In genomic region chr19:6888967-6889366, GRCh38 we compare ENCODE assay signal across 22 cellular contexts. TPM values are rescaled to one million over a fixed set of nuclear protein-coding genes. Genes with fewer than 3 reads are reported as not detected.
DNase-seq lines count a peak whose midpoint lies in the region; ATAC-seq, FAIRE-seq and TF ChIP-seq lines count a peak whose summit lies in the region.
"Had no signal": no experiment of that assay in that cellular context is flagged by ENCODE, and none has a peak within 500 bp of the region (broad histone marks: within the 10 kb centered on the region; RNA-seq: fewer than 3 reads in every experiment).

No MANE protein-coding gene starts in this region.

- peaks cover 14% of the 10 kb centered on the region for H3K36me3 Mint-ChIP-seq in activated CD8-positive, alpha-beta memory T cell treated with anti-CD3 and anti-CD28 coated beads, Interleukin-2, amount 10 ng/mL, durations not matched to agents 7 days and 5 days
- peaks cover under 1% of the 10 kb centered on the region in 2 donors for H3K36me3 Mint-ChIP-seq in CD4-positive, alpha-beta memory T cell
- H3K36me3 Mint-ChIP-seq in glutamatergic neuron (ENCODE audit: unreplicated experiment), result peaks cover 19% of the 10 kb centered on the region
- H3K36me3 Mint-ChIP-seq in endodermal cell (ENCODE audit: low read depth), result peaks cover 3% of the 10 kb centered on the region

- H3K27ac ChIP-seq in CD4-positive, alpha-beta memory T cell (ENCODE audit: low read depth, low read length), result no peak overlapping the region
- no peak overlapping the region for H3K27ac ChIP-seq in endodermal cell (ENCODE audit: low read depth, low read length)
- H3K27ac ChIP-seq: KMS-11, PC-9, SJCRH30 had no signal

- TF ChIP-seq CTCF in glutamatergic neuron (IDR thresholded peaks at IDR 0.05; ENCODE audit: partially characterized antibody, unreplicated experiment), result no peak
- TF ChIP-seq CTCF in endodermal cell (conservative IDR thresholded peaks at IDR 0.05), result no peak

- no peaks in the 10 kb centered on the region for H3K36me3 ChIP-seq in CD4-positive, alpha-beta memory T cell (ENCODE audit: insufficient read depth, low read length)
- no peaks in the 10 kb centered on the region for H3K36me3 ChIP-seq in endodermal cell (ENCODE audit: control insufficient read depth, insufficient read depth, low read length)
- H3K36me3 ChIP-seq: SJCRH30 had no signal

- FAIRE-seq in HTR-8/SVneo (lab: Jason Lieb, UNC), result peak; percentile 84
- no peak for FAIRE-seq in frontal cortex (lab: Jason Lieb, UNC)
- FAIRE-seq: GM19239 had no signal

- H3K9me3 ChIP-seq in CD4-positive, alpha-beta memory T cell (ENCODE audit: control insufficient read depth in 1 of 2, low read length in 2 of 2), result no peaks in the 10 kb centered on the region
- peaks cover 68% of the 10 kb centered on the region for H3K9me3 ChIP-seq in endodermal cell (ENCODE audit: control insufficient read depth, low read length)
- H3K9me3 ChIP-seq: Caco-2, SJCRH30 had no signal

- intact Hi-C loops in CD4-positive, alpha-beta memory T cell (cut with micrococcal nuclease), result no loop called here

- no peak for ATAC-seq in activated CD8-positive, alpha-beta memory T cell treated with anti-CD3 and anti-CD28 coated beads, Interleukin-2, amount 10 ng/mL, durations not matched to agents 7 days and 5 days

- CTCF ChIA-PET in activated CD8-positive, alpha-beta memory T cell treated with anti-CD3 and anti-CD28 coated beads, Interleukin-2, amount 10 ng/mL, durations not matched to agents 7 days and 5 days (lab: Charles Lee), result no interaction called here
- CTCF ChIA-PET in CD4-positive, alpha-beta memory T cell (lab: Charles Lee; ENCODE audit: partially characterized antibody), result interaction anchor here (0.7 to 2.9 kb wide), 5 partner anchors 22 to 210 kb away, joined by 3 to 51 read pairs (median 4); no protein-coding TSS in a partner anchor

- no peaks in the 10 kb centered on the region for H3K27me3 ChIP-seq in CD4-positive, alpha-beta memory T cell (ENCODE audit: insufficient read depth, low read length)
- H3K27me3 ChIP-seq in endodermal cell (ENCODE audit: control insufficient read depth, insufficient read depth, low read length, poor library complexity, severe bottlenecking), result no peaks in the 10 kb centered on the region
- H3K27me3 ChIP-seq: SJCRH30 had no signal

- H3K27me3 Mint-ChIP-seq in activated CD8-positive, alpha-beta memory T cell treated with anti-CD3 and anti-CD28 coated beads, Interleukin-2, amount 10 ng/mL, durations not matched to agents 7 days and 5 days, result no peaks in the 10 kb centered on the region
- no peaks in the 10 kb centered on the region for H3K27me3 Mint-ChIP-seq in CD4-positive, alpha-beta memory T cell
- H3K27me3 Mint-ChIP-seq in glutamatergic neuron (ENCODE audit: unreplicated experiment) (peaks cover 3% of the 10 kb centered on the region), endodermal cell (ENCODE audit: insufficient read depth) (peaks cover 3% of the 10 kb centered on the region)

- H3K4me3 ChIP-seq in CD4-positive, alpha-beta memory T cell (ENCODE audit: low read length in 2 of 2), result no peak overlapping the region
- no peak overlapping the region for H3K4me3 ChIP-seq in endodermal cell (ENCODE audit: low read length)
- H3K4me3 ChIP-seq: PC-9, SJCRH30 had no signal

- peaks cover 69% of the 10 kb centered on the region for H3K4me1 ChIP-seq in CD4-positive, alpha-beta memory T cell (ENCODE audit: insufficient read depth, low read length)
- H3K4me1 ChIP-seq in endodermal cell (ENCODE audit: control insufficient read depth, insufficient read depth, low read length), result no peaks in the 10 kb centered on the region
- H3K4me1 ChIP-seq: Caco-2, SJCRH30 had no signal

- peaks cover 45% of the 10 kb centered on the region for H3K4me1 Mint-ChIP-seq in activated CD8-positive, alpha-beta memory T cell treated with anti-CD3 and anti-CD28 coated beads, Interleukin-2, amount 10 ng/mL, durations not matched to agents 7 days and 5 days
- peaks cover 56 to 75% (median 67%) of the 10 kb centered on the region in 4 donors for H3K4me1 Mint-ChIP-seq in CD4-positive, alpha-beta memory T cell
- H3K4me1 Mint-ChIP-seq in glutamatergic neuron (ENCODE audit: low read depth, unreplicated experiment), result no peaks in the 10 kb centered on the region
- H3K4me1 Mint-ChIP-seq in endodermal cell, result no peaks in the 10 kb centered on the region

- no peak overlapping the region for H3K9ac ChIP-seq in endodermal cell (ENCODE audit: extremely low read depth, low read length, poor library complexity, severe bottlenecking)
- H3K9ac ChIP-seq: KMS-11 had no signal

- H3K27ac Mint-ChIP-seq in activated CD8-positive, alpha-beta memory T cell treated with anti-CD3 and anti-CD28 coated beads, Interleukin-2, amount 10 ng/mL, durations not matched to agents 7 days and 5 days, result peak overlapping the region; percentile 0
- peak overlapping the region in 4 of 7 donors; percentile 1 to 84 (median 60) for H3K27ac Mint-ChIP-seq in CD4-positive, alpha-beta memory T cell
- H3K27ac Mint-ChIP-seq in glutamatergic neuron (ENCODE audit: unreplicated experiment) (no peak overlapping the region), endodermal cell (no peak overlapping the region)

- POLR2A ChIA-PET in CD4-positive, alpha-beta memory T cell (lab: Charles Lee; ENCODE audit: partially characterized antibody), result interaction anchor here (1.2 to 3.6 kb wide), 4 partner anchors 21 to 180 kb away, joined by 5 to 43 read pairs (median 10); partner anchors contain the start of genes GPR108 and ZNF557

- no peak for DNase-seq in activated CD8-positive, alpha-beta memory T cell treated with anti-CD3 and anti-CD28 coated beads, Interleukin-2, amount 10 ng/mL, durations not matched to agents 7 days and 5 days
- no peak for DNase-seq in activated CD8-positive, alpha-beta memory T cell treated with anti-CD3 and anti-CD28 coated beads, Interleukin-2, amount 50 U/mL, for 4 hours
- DNase-seq in CD4-positive, alpha-beta memory T cell, result no peak
- DNase-seq in HTR-8/SVneo (ENCODE audit: insufficient read length, low spot score) (no peak), glutamatergic neuron (no peak), frontal cortex (ENCODE audit: low spot score in 2 of 2) (no peak), endodermal cell (no peak), NCI-H2227 (lab: John Stamatoyannopoulos, UW; ENCODE audit: unreplicated experiment) (no peak)
- DNase-seq: C1 segment of cervical spinal cord, Caco-2, DMS153, H7, NCI-H1436, NCI-H2029, NCI-H2171 treated with DMSO at 0.1 percent for 48 hours, NCI-H774, PC-9, SJCRH30 had no signal

- 84 to 87% methylated on average over 2 of the region's 2 CpGs for WGBS in endodermal cell (ENCODE audit: insufficient coverage in 1 of 2, insufficient read length in 1 of 2), 2 experiments

- H3K9me3 Mint-ChIP-seq in activated CD8-positive, alpha-beta memory T cell treated with anti-CD3 and anti-CD28 coated beads, Interleukin-2, amount 10 ng/mL, durations not matched to agents 7 days and 5 days (ENCODE audit: low read depth), result peaks cover 7% of the 10 kb centered on the region
- peaks cover 4 to 18% (median 11%) of the 10 kb centered on the region in 8 donors for H3K9me3 Mint-ChIP-seq in CD4-positive, alpha-beta memory T cell
- H3K9me3 Mint-ChIP-seq in glutamatergic neuron (ENCODE audit: unreplicated experiment) (peaks cover 16% of the 10 kb centered on the region), endodermal cell (peaks cover 82% of the 10 kb centered on the region)

- no peak overlapping the region for H3K4me3 Mint-ChIP-seq in activated CD8-positive, alpha-beta memory T cell treated with anti-CD3 and anti-CD28 coated beads, Interleukin-2, amount 10 ng/mL, durations not matched to agents 7 days and 5 days
- peak overlapping the region; percentile 8 to 77 (median 51) for H3K4me3 Mint-ChIP-seq in CD4-positive, alpha-beta memory T cell
- peak overlapping the region; percentile 2 for H3K4me3 Mint-ChIP-seq in glutamatergic neuron (ENCODE audit: unreplicated experiment)
- H3K4me3 Mint-ChIP-seq in endodermal cell, result no peak overlapping the region

RNA-seq across cellular contexts. Expression of gene ADGRE1, which starts 1.6 kb away (rescaled TPM):
- under 1 TPM; 0.44 to 0.54 TPM for total RNA-seq in activated CD8-positive, alpha-beta memory T cell treated with anti-CD3 and anti-CD28 coated beads, Interleukin-2, amount 10 ng/mL, durations not matched to agents 7 days and 5 days
- 10 to 100 TPM in 1 of 2 experiments, 1 to 10 TPM in 1; 8.5 to 10.0 TPM for total RNA-seq in CD4-positive, alpha-beta memory T cell
- polyA plus RNA-seq in CD4-positive, alpha-beta memory T cell, result 10 to 100 TPM in 1 of 2 donors, 1 to 10 TPM in 1; 2.9 to 10.6 TPM
- total RNA-seq in glutamatergic neuron (ENCODE audit: unreplicated experiment) (not detected), frontal cortex (not detected), endodermal cell (not detected)
- polyA plus RNA-seq in endodermal cell (2013, experiment 1 of 2), result not detected
- not detected for polyA plus RNA-seq in endodermal cell (2013, experiment 2 of 2)
- total RNA-seq: A673, Caco-2, H7, NCI-H460, PC-9, SJCRH30 had no signal

Comparison
In these comparisons a context has a peak if more than half of its experiments do, and no peak if none do; other contexts are left out.
1. H3K27ac Mint-ChIP-seq: peak in activated CD8-positive, alpha-beta memory T cell treated with anti-CD3 and anti-CD28 coated beads, Interleukin-2, amount 10 ng/mL, durations not matched to agents 7 days and 5 days (single experiment) and CD4-positive, alpha-beta memory T cell (4 of 7); none in glutamatergic neuron (single experiment) and endodermal cell (single experiment).
2. H3K4me3 Mint-ChIP-seq: peak in CD4-positive, alpha-beta memory T cell (8 of 8) and glutamatergic neuron (single experiment); none in activated CD8-positive, alpha-beta memory T cell treated with anti-CD3 and anti-CD28 coated beads, Interleukin-2, amount 10 ng/mL, durations not matched to agents 7 days and 5 days (single experiment) and endodermal cell (single experiment).